In genomic region chr11:63508745-63509144, GRCh38 we compare ENCODE assay signal across 3 cellular contexts.
TF ChIP-seq lines count a peak whose summit lies in the region.

No MANE protein-coding gene starts in this region.

TF ChIP-seq in GM12891, 5 proteins besides CTCF, POLR2A, EP300 and RAD21:
- TF ChIP-seq PAX5 (IDR thresholded peaks at IDR 0.05; ENCODE audit: insufficient read depth, low read length, severe bottlenecking) = no peak
- TF ChIP-seq TAF1 (IDR thresholded peaks at IDR 0.05; ENCODE audit: low read depth, low read length) = no peak
- no peak for TF ChIP-seq POU2F2 (IDR thresholded peaks at IDR 0.05; ENCODE audit: low read depth, low read length)
- peak; percentile 33; the same call in 1 of the 2 replicates for TF ChIP-seq SPI1 (IDR thresholded peaks at IDR 0.05; ENCODE audit: low read depth, low read length)
TF ChIP-seq in GM12891: peak in this region for 1.

TF ChIP-seq in WTC11, 78 proteins besides CTCF, POLR2A, EP300 and RAD21:
- TF ChIP-seq GTF2I (CRISPR knock-in tag; conservative IDR thresholded peaks at IDR 0.05) = no peak
- TF ChIP-seq ZNF317 (CRISPR knock-in tag; IDR thresholded peaks at IDR 0.05; ENCODE audit: borderline replicate concordance, low read depth) = peak; percentile 80

TF ChIP-seq in H1, 55 proteins besides CTCF, POLR2A, EP300 and RAD21:
- TF ChIP-seq CBX5 (IDR thresholded peaks at IDR 0.05; ENCODE audit: low read depth, low read length) (no peak), GABPA (IDR thresholded peaks at IDR 0.05; ENCODE audit: borderline replicate concordance, insufficient read depth, low read length) (no peak), JUND (IDR thresholded peaks at IDR 0.05; ENCODE audit: low read length) (no peak), POLR2AphosphoS5 (IDR thresholded peaks at IDR 0.05; ENCODE audit: low read depth, low read length) (no peak), HDAC6 (IDR thresholded peaks at IDR 0.05; ENCODE audit: low read depth, low read length) (no peak), SP2 (IDR thresholded peaks at IDR 0.05; ENCODE audit: low read length) (no peak)
